Comparison of ENCODE assay signal across 12 cellular contexts in the genomic region with DNA sequence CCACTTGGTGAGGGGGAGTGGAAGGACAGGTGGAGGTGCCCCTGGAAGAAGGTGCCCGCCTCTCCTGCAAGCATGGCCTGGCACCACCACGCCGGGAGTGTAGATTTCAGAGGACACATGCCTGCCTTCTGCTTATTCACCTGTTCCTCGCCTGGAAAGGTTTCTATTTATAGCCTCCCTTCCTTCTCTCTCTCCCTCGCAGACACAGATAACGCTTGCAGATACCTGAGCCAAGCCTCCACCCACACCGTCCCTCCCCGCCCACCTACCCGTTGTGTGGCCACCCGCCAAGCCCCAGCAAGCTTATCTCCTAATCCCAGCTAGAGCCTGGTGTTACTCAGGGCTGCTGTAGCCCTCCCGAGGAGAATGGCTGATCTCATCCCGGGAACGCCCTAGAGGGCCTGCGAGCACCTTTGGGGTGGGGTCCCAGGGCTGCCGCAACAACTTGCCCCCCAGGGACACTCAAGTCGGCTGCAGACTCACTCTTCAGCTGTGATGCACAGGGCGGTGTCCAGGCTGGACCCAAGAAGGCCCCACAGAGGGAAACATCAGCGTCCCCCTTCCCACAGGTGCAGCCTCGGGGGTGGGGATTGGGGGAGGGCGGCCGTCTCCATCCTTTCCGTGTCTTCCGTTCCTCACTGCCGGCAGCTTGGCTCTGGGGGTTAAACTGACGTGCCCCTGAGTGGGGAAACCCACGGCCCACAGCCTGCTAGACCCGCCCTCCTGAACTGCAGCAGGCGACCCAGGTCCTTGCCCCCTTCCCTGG. TPM values are rescaled to one million over a fixed set of nuclear protein-coding genes. Genes with fewer than 3 reads are reported as not detected.
DNase-seq lines count a peak whose midpoint lies in the region; ATAC-seq, FAIRE-seq and TF ChIP-seq lines count a peak whose summit lies in the region.
"Had no signal": no experiment of that assay in that cellular context is flagged by ENCODE, and none has a peak within 500 bp of the region (broad histone marks: within the 10 kb centered on the region; RNA-seq: fewer than 3 reads in every experiment).

No MANE protein-coding gene starts in this region.

- CTCF ChIA-PET in H1 (lab: Charles Lee; ENCODE audit: partially characterized antibody): interaction anchor here (0.7 to 5.7 kb wide), 9 partner anchors 10 to 149 kb away, joined by 3 to 87 read pairs (median 5); no protein-coding TSS in a partner anchor

- no peak for TF ChIP-seq POLR2A in H1 (IDR thresholded peaks at IDR 0.05; ENCODE audit: control extremely low read depth in 1 of 2, low read depth in 2 of 2, low read length in 2 of 2)

- no peak overlapping the region for H2BK15ac ChIP-seq in H1 (ENCODE audit: low read length)

- no peak overlapping the region for H3K4me2 ChIP-seq in H1 (ENCODE audit: insufficient read depth in 1 of 2, low read depth in 2 of 2, low read length in 2 of 2)

- H4K91ac ChIP-seq in H1 (replicated peaks; ENCODE audit: insufficient read length, low read length): no peak overlapping the region

- H3K79me1 ChIP-seq in H1 (ENCODE audit: low read depth, low read length): no peaks in the 10 kb centered on the region

- H3K9me3 ChIP-seq in H1 (ENCODE audit: insufficient read depth in 2 of 2, low read depth in 1 of 2, low read length in 1 of 2): no peaks in the 10 kb centered on the region
- no peaks in the 10 kb centered on the region for H3K9me3 ChIP-seq in psoas muscle
- H3K9me3 ChIP-seq: heart left ventricle, upper lobe of right lung had no signal

- POLR2A ChIA-PET in H1 (lab: Charles Lee; ENCODE audit: partially characterized antibody): interaction anchor here (1.1 to 2.1 kb wide), 5 partner anchors 10 to 121 kb away, joined by 3 to 8 read pairs (median 4); no protein-coding TSS in a partner anchor

- WGBS in H1 (ENCODE audit: extremely low coverage in 1 of 2, insufficient coverage in 1 of 2, insufficient read length in 1 of 2, insufficient replicate concordance in 2 of 2, low coverage in 1 of 2, low lambda C conversion rate in 2 of 2, missing lambda C conversion rate in 1 of 2), 2 experiments: 72% methylated on average over 21 of the region's 28 CpGs; no CpG with 5 or more reads in 1 of the 2 experiments
- 34 to 40% (median 37%) methylated on average over 27 to 28 of the region's 28 CpGs for WGBS in psoas muscle, 3 donors

- no peak overlapping the region for H3K4ac ChIP-seq in H1 (replicated peaks; ENCODE audit: insufficient read length, low read depth, low read length)

- no peak overlapping the region for H2BK20ac ChIP-seq in H1 (ENCODE audit: low read length)

- peaks cover 13% of the 10 kb centered on the region; the same call in 1 of the 2 replicates for H3K23me2 ChIP-seq in H1 (ENCODE audit: low read depth, low read length)

- H3K36me3 ChIP-seq in H1 (ENCODE audit: control insufficient read depth in 2 of 4, insufficient read depth in 4 of 4, low read length in 3 of 4) (no peaks in the 10 kb centered on the region), psoas muscle (ENCODE audit: insufficient read depth in 1 of 2, low read depth in 1 of 2) (no peaks in the 10 kb centered on the region)
- H3K36me3 ChIP-seq: heart left ventricle, upper lobe of right lung had no signal

- H3K56ac ChIP-seq in H1 (replicated peaks; ENCODE audit: insufficient read length, low read depth, low read length): no peak overlapping the region

- peak; percentile 46 to 76 (median 56) for ATAC-seq in psoas muscle
- ATAC-seq: upper lobe of right lung had no signal

- H3K27ac ChIP-seq in H1 (ENCODE audit: low read depth, low read length) (no peak overlapping the region), psoas muscle (peak overlapping the region; percentile 79)
- H3K27ac ChIP-seq: heart left ventricle, upper lobe of right lung had no signal

- no peak overlapping the region for H3K9ac ChIP-seq in H1 (replicated peaks in 1 of 4; ENCODE audit: extremely low read depth in 1 of 4, low read depth in 3 of 4, low read length in 3 of 4)

- H3K23ac ChIP-seq in H1 (ENCODE audit: insufficient read length): no peak overlapping the region

- no peak overlapping the region for H2BK12ac ChIP-seq in H1 (ENCODE audit: low read depth, low read length)

- no peak overlapping the region for H2AFZ ChIP-seq in H1 (ENCODE audit: low read length)

- TF ChIP-seq EP300 in H1 (IDR thresholded peaks at IDR 0.05; ENCODE audit: borderline replicate concordance in 1 of 2, low read depth in 2 of 2, low read length in 2 of 2): no peak

- no peak overlapping the region for H3K4me3 ChIP-seq in H1 (ENCODE audit: extremely low read depth in 1 of 4, insufficient read depth in 2 of 4, low read depth in 3 of 4, low read length in 4 of 4)
- H3K4me3 ChIP-seq in psoas muscle: no peak overlapping the region
- H3K4me3 ChIP-seq: heart left ventricle, upper lobe of right lung had no signal

- no peak overlapping the region for H2BK120ac ChIP-seq in H1 (replicated peaks; ENCODE audit: low read depth, low read length)

- H3K18ac ChIP-seq in H1 (ENCODE audit: extremely low read depth, low read length): no peak overlapping the region

- H2AK5ac ChIP-seq in H1 (ENCODE audit: low read depth, low read length): no peak overlapping the region

- H4K20me1 ChIP-seq in H1 (replicated peaks in 1 of 2; ENCODE audit: control insufficient read depth in 1 of 2, insufficient read depth in 2 of 2, low read length in 2 of 2): peaks cover 0 to 1% of the 10 kb centered on the region in 2 experiments

- peaks cover 0 to 8% (median 6%) of the 10 kb centered on the region in 4 experiments; a peak in 6 of 7 replicates for H3K4me1 ChIP-seq in H1 (replicated peaks in 1 of 4; ENCODE audit: control insufficient read depth in 3 of 4, insufficient read depth in 4 of 4, low read length in 3 of 4)
- H3K4me1 ChIP-seq in psoas muscle: peaks cover 42% of the 10 kb centered on the region

- no peak for TF ChIP-seq CTCF in H1 (IDR thresholded peaks at IDR 0.05; ENCODE audit: control extremely low read depth in 1 of 3, insufficient read depth in 1 of 3, low read depth in 1 of 3, low read length in 3 of 3)
- TF ChIP-seq CTCF in psoas muscle (IDR thresholded peaks at IDR 0.05): no peak

- H3K79me2 ChIP-seq in H1 (ENCODE audit: control insufficient read depth in 1 of 2, insufficient read depth in 2 of 2, low read length in 2 of 2): no peaks in the 10 kb centered on the region

- no peak for TF ChIP-seq RAD21 in H1 (IDR thresholded peaks at IDR 0.05 in 1 of 2, conservative IDR thresholded peaks at IDR 0.05 in 1 of 2; ENCODE audit: low read depth in 2 of 2, low read length in 2 of 2)

- peaks cover 0 to 12% (median 9%) of the 10 kb centered on the region in 4 experiments; a peak in 3 of 7 replicates for H3K27me3 ChIP-seq in H1 (replicated peaks in 1 of 4; ENCODE audit: control insufficient read depth in 3 of 4, extremely low read depth in 1 of 4, insufficient read depth in 3 of 4, low read length in 3 of 4)
- no peaks in the 10 kb centered on the region for H3K27me3 ChIP-seq in psoas muscle (ENCODE audit: insufficient read depth in 3 of 3, low read length in 2 of 3)

- DNase-seq in NCI-H1417 (lab: John Stamatoyannopoulos, UW) (peak in 2 of 3 experiments; percentile 39 to 78), NCI-H1417 treated with DMSO at 0.1 percent for 48 hours (lab: John Stamatoyannopoulos, UW) (no peak), NCI-H2171 (lab: John Stamatoyannopoulos, UW) (peak; percentile 90), H1 (ENCODE audit: low read depth in 1 of 2, low spot score in 2 of 2) (no peak), psoas muscle (no peak), NCI-H2227 (lab: John Stamatoyannopoulos, UW; ENCODE audit: unreplicated experiment) (no peak), mesenteric fat pad (ENCODE audit: low spot score) (no peak), posterior vena cava (ENCODE audit: low spot score) (no peak)
- DNase-seq: dermis blood vessel endothelial cell, MM.1S, upper lobe of right lung had no signal

- no peak overlapping the region for H3K14ac ChIP-seq in H1 (ENCODE audit: insufficient read length)

- no peak overlapping the region; the same call in 1 of the 2 replicates for H4K8ac ChIP-seq in H1 (ENCODE audit: extremely low read depth, insufficient read depth, low read length)

- no peak for FAIRE-seq in H1 (lab: Jason Lieb, UNC)

- no peak overlapping the region for H4K5ac ChIP-seq in H1 (ENCODE audit: insufficient read length, low read depth, low read length)

- 0 out of 2 replicates have a peak overlapping the region, but pooled peaks have one; percentile 35 for H2BK5ac ChIP-seq in H1 (ENCODE audit: low read depth, low read length)

- intact Hi-C loops in psoas muscle (cut with DNase I) (no loop called here), posterior vena cava (cut with DNase I) (no loop called here)

RNA-seq across cellular contexts. Expression of a gene that starts 1.9 kb away (rescaled TPM):
- 8.5 and 8.7 TPM in 2 replicates for total RNA-seq in H1 (2021; fragmentation: NEBNext Ultra II Directional; extraction: Animal tissue kit (Norgen Biotek cat#: 25700))
- polyA plus RNA-seq in H1 (2011; rRNA removed) (13.3 and 15.8 TPM in 2 replicates), psoas muscle (1 to 10 TPM; 1.2 to 5.3 (median 3.0) TPM)
- polyA plus RNA-seq in H1 (2011; cell fraction: cytosol; rRNA removed): 9.4 TPM
- polyA plus RNA-seq in H1 (2011; cell fraction: nucleus; rRNA removed): 11.3 TPM
- polyA plus RNA-seq in H1 (2012, experiment 1 of 2): 5.5 to 8.7 TPM (median 8.3 TPM) in 4 replicates
- 9.6 TPM for polyA plus RNA-seq in H1 (2012, experiment 2 of 2)
- polyA plus RNA-seq in H1 (2013, experiment 1 of 2): 9.0 TPM
- 9.0 TPM for polyA plus RNA-seq in H1 (2013, experiment 2 of 2)
- 4.3 and 5.2 TPM in 2 replicates for polyA minus RNA-seq in H1 (2011; rRNA and poly(A)+ RNA removed)
- 7.3 TPM for polyA minus RNA-seq in H1 (2011; cell fraction: cytosol; rRNA and poly(A)+ RNA removed)
- polyA minus RNA-seq in H1 (2011; cell fraction: nucleus; rRNA and poly(A)+ RNA removed): 4.7 TPM
- total RNA-seq in psoas muscle (1 to 10 TPM; 1.5 to 8.5 (median 4.0) TPM), mesenteric fat pad (1.2 TPM), posterior vena cava (under 1 TPM; 0.43 to 0.56 TPM)
- total RNA-seq: dermis blood vessel endothelial cell had no signal

RNA-seq across cellular contexts. Expression of a gene that starts 18.0 kb away (rescaled TPM):
- total RNA-seq in H1 (2021; fragmentation: NEBNext Ultra II Directional; extraction: Animal tissue kit (Norgen Biotek cat#: 25700)): 28.7 and 31.2 TPM in 2 replicates
- polyA plus RNA-seq in H1 (2011; rRNA removed) (29.8 and 36.6 TPM in 2 replicates), psoas muscle (10 to 100 TPM; 10.1 to 14.9 (median 12.1) TPM)
- polyA plus RNA-seq in H1 (2011; cell fraction: cytosol; rRNA removed): 33.3 TPM
- polyA plus RNA-seq in H1 (2011; cell fraction: nucleus; rRNA removed): 86.5 TPM
- 11.9 to 24.8 TPM (median 22.4 TPM) in 4 replicates for polyA plus RNA-seq in H1 (2012, experiment 1 of 2)
- polyA plus RNA-seq in H1 (2012, experiment 2 of 2): 21.8 TPM
- polyA plus RNA-seq in H1 (2013, experiment 1 of 2): 24.2 TPM
- 22.1 TPM for polyA plus RNA-seq in H1 (2013, experiment 2 of 2)
- 11.7 and 12.3 TPM in 2 replicates for polyA minus RNA-seq in H1 (2011; rRNA and poly(A)+ RNA removed)
- polyA minus RNA-seq in H1 (2011; cell fraction: cytosol; rRNA and poly(A)+ RNA removed): 23.6 TPM
- polyA minus RNA-seq in H1 (2011; cell fraction: nucleus; rRNA and poly(A)+ RNA removed): 24.6 TPM
- total RNA-seq in psoas muscle (10 to 100 TPM; 13.4 to 22.9 (median 15.7) TPM), mesenteric fat pad (22.5 TPM), posterior vena cava (10 to 100 TPM; 16.8 to 19.0 TPM)

RNA-seq across cellular contexts. Expression of a gene that starts 18.1 kb away (rescaled TPM):
- total RNA-seq in H1 (2021; fragmentation: NEBNext Ultra II Directional; extraction: Animal tissue kit (Norgen Biotek cat#: 25700)): 42.9 and 49.7 TPM in 2 replicates
- polyA plus RNA-seq in H1 (2011; rRNA removed) (32.7 and 45.4 TPM in 2 replicates), psoas muscle (10 to 100 TPM; 20.2 to 24.1 (median 21.9) TPM)
- polyA plus RNA-seq in H1 (2011; cell fraction: cytosol; rRNA removed): 29.7 TPM
- polyA plus RNA-seq in H1 (2011; cell fraction: nucleus; rRNA removed): 60.2 TPM
- polyA plus RNA-seq in H1 (2012, experiment 1 of 2): 22.3 to 36.0 TPM (median 28.1 TPM) in 4 replicates
- polyA plus RNA-seq in H1 (2012, experiment 2 of 2): 31.0 TPM
- polyA plus RNA-seq in H1 (2013, experiment 1 of 2): 62.2 TPM
- 60.5 TPM for polyA plus RNA-seq in H1 (2013, experiment 2 of 2)
- polyA minus RNA-seq in H1 (2011; rRNA and poly(A)+ RNA removed): 10.7 and 10.9 TPM in 2 replicates
- 19.5 TPM for polyA minus RNA-seq in H1 (2011; cell fraction: cytosol; rRNA and poly(A)+ RNA removed)
- 20.0 TPM for polyA minus RNA-seq in H1 (2011; cell fraction: nucleus; rRNA and poly(A)+ RNA removed)
- total RNA-seq in psoas muscle (10 to 100 TPM; 12.4 to 24.1 (median 19.6) TPM), mesenteric fat pad (20.3 TPM), posterior vena cava (10 to 100 TPM; 17.2 to 20.4 TPM)

RNA-seq across cellular contexts. Expression of a gene that starts 25.3 kb away (rescaled TPM):
- 77.3 and 80.6 TPM in 2 replicates for total RNA-seq in H1 (2021; fragmentation: NEBNext Ultra II Directional; extraction: Animal tissue kit (Norgen Biotek cat#: 25700))
- polyA plus RNA-seq in H1 (2011; rRNA removed) (47.2 and 72.1 TPM in 2 replicates), psoas muscle (10 to 100 TPM; 13.7 to 19.2 (median 15.9) TPM)
- polyA plus RNA-seq in H1 (2011; cell fraction: cytosol; rRNA removed): 74.6 TPM
- 130 TPM for polyA plus RNA-seq in H1 (2011; cell fraction: nucleus; rRNA removed)
- 52.7 to 95.2 TPM (median 88.5 TPM) in 4 replicates for polyA plus RNA-seq in H1 (2012, experiment 1 of 2)
- 64.7 TPM for polyA plus RNA-seq in H1 (2012, experiment 2 of 2)
- 71.4 TPM for polyA plus RNA-seq in H1 (2013, experiment 1 of 2)
- 71.3 TPM for polyA plus RNA-seq in H1 (2013, experiment 2 of 2)
- 15.9 and 21.7 TPM in 2 replicates for polyA minus RNA-seq in H1 (2011; rRNA and poly(A)+ RNA removed)
- 39.8 TPM for polyA minus RNA-seq in H1 (2011; cell fraction: cytosol; rRNA and poly(A)+ RNA removed)
- 41.1 TPM for polyA minus RNA-seq in H1 (2011; cell fraction: nucleus; rRNA and poly(A)+ RNA removed)
- total RNA-seq in psoas muscle (10 to 100 TPM; 11.7 to 26.8 (median 16.1) TPM), mesenteric fat pad (22.9 TPM), posterior vena cava (10 to 100 TPM; 21.6 to 22.6 TPM)

RNA-seq across cellular contexts. Expression of a gene that starts 37.3 kb away (rescaled TPM):
- total RNA-seq in H1 (2021; fragmentation: NEBNext Ultra II Directional; extraction: Animal tissue kit (Norgen Biotek cat#: 25700)): 136 and 161 TPM in 2 replicates
- 254 and 340 TPM in 2 replicates for polyA plus RNA-seq in H1 (2011; rRNA removed)
- polyA plus RNA-seq in H1 (2011; cell fraction: cytosol; rRNA removed): 233 TPM
- 322 TPM for polyA plus RNA-seq in H1 (2011; cell fraction: nucleus; rRNA removed)
- polyA plus RNA-seq in H1 (2012, experiment 1 of 2): 69.1 to 193 TPM (median 184 TPM) in 4 replicates
- polyA plus RNA-seq in H1 (2012, experiment 2 of 2): 245 TPM
- polyA plus RNA-seq in H1 (2013, experiment 1 of 2): 267 TPM
- 285 TPM for polyA plus RNA-seq in H1 (2013, experiment 2 of 2)
- 41.6 and 53.9 TPM in 2 replicates for polyA minus RNA-seq in H1 (2011; rRNA and poly(A)+ RNA removed)
- 80.0 TPM for polyA minus RNA-seq in H1 (2011; cell fraction: cytosol; rRNA and poly(A)+ RNA removed)
- polyA minus RNA-seq in H1 (2011; cell fraction: nucleus; rRNA and poly(A)+ RNA removed): 68.6 TPM
- 10 to 100 TPM; 17.1 to 20.2 (median 19.2) TPM for total RNA-seq in psoas muscle
- 10 to 100 TPM in 2 of 3 donors, 1 to 10 TPM in 1; 9.1 to 28.0 (median 24.0) TPM for polyA plus RNA-seq in psoas muscle
- total RNA-seq in mesenteric fat pad: 183 TPM
- total RNA-seq in posterior vena cava: 100 to 1,000 TPM in 1 of 2 donors, 10 to 100 TPM in 1; 71.4 to 168 TPM

Comparison
In these comparisons a context has a peak if more than half of its experiments do, and no peak if none do; other contexts are left out.
1. DNase-seq: peak in NCI-H1417 (2 of 3) and NCI-H2171 (single experiment); none in NCI-H1417 treated with DMSO at 0.1 percent for 48 hours (single experiment), H1 (0 of 2), psoas muscle (0 of 2), NCI-H2227 (single experiment), mesenteric fat pad (single experiment) and posterior vena cava (single experiment).